ENCODE assay signal across 24 cellular contexts in the genomic region with DNA sequence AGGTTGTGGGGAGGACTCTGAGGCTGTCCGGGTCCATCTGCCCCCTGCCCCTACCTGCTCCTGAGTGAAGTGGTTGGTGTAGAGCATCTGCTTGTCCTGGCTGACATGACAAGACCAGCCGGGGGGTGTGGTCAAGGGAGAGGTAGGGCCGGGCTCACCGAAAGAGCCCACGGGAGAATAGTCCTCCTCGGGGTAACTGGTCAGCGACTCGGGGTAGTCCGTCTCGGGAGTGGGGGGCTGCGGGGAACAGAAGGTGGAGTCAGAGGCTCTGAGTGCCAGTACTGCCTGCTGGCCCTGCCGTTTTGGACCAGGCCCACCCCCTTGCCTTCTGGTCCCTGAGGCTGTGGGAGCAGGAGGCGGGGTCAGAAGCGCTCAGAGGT. TPM values are rescaled to one million over a fixed set of nuclear protein-coding genes. Genes with fewer than 3 reads are reported as not detected.
DNase-seq lines count a peak whose midpoint lies in the region; ATAC-seq and TF ChIP-seq lines count a peak whose summit lies in the region.
"Had no signal": no experiment of that assay in that cellular context is flagged by ENCODE, and none has a peak within 500 bp of the region (broad histone marks: within the 10 kb centered on the region; RNA-seq: fewer than 3 reads in every experiment).

No MANE protein-coding gene starts in this region.

- no peaks in the 10 kb centered on the region for H3K4me1 ChIP-seq in aorta (ENCODE audit: control insufficient read depth in 1 of 2, insufficient read depth in 2 of 2, low read length in 2 of 2)
- H3K4me1 ChIP-seq: gastrocnemius medialis had no signal

- H3K27me3 Mint-ChIP-seq in activated T-cell treated with anti-CD3 and anti-CD28 coated beads, Interleukin-2, amount 50 U/mL, for 24 hours: no peaks in the 10 kb centered on the region
- H3K27me3 Mint-ChIP-seq in chondrocyte (ENCODE audit: low read depth): no peaks in the 10 kb centered on the region
- no peaks in the 10 kb centered on the region for H3K27me3 Mint-ChIP-seq in naive thymus-derived CD8-positive, alpha-beta T cell
- no peaks in the 10 kb centered on the region for H3K27me3 Mint-ChIP-seq in activated CD8-positive, alpha-beta memory T cell treated with anti-CD3 and anti-CD28 coated beads, Interleukin-2, amount 10 ng/mL, durations not matched to agents 7 days and 5 days
- H3K27me3 Mint-ChIP-seq: activated CD4-positive, alpha-beta T cell treated with anti-CD3 and anti-CD28 coated beads, Interleukin-2, amount 10 ng/mL, durations not matched to agents 24 days and 14 days; central memory CD8-positive, alpha-beta T cell; IgD-negative memory B cell; naive thymus-derived CD4-positive, alpha-beta T cell; stimulated activated naive CD8-positive, alpha-beta T cell treated with anti-CD3 and anti-CD28 coated beads, Interleukin-15, Interleukin-2, amounts not matched to agents 100 ng/mL and 50 ng/mL, for 24 hours had no signal

- H3K36me3 Mint-ChIP-seq in activated T-cell treated with anti-CD3 and anti-CD28 coated beads, Interleukin-2, amount 50 U/mL, for 24 hours (ENCODE audit: low read depth): peaks cover 84% of the 10 kb centered on the region
- H3K36me3 Mint-ChIP-seq in chondrocyte (ENCODE audit: low read depth): peaks cover 3% of the 10 kb centered on the region
- H3K36me3 Mint-ChIP-seq in naive thymus-derived CD8-positive, alpha-beta T cell: peaks cover 0 to 61% (median 10%) of the 10 kb centered on the region in 3 donors
- peaks cover 33% of the 10 kb centered on the region for H3K36me3 Mint-ChIP-seq in activated CD8-positive, alpha-beta memory T cell treated with anti-CD3 and anti-CD28 coated beads, Interleukin-2, amount 10 ng/mL, durations not matched to agents 7 days and 5 days

- WGBS in aorta, 2 donors: 51 to 57% methylated on average over 14 of the region's 14 CpGs

- H3K27ac ChIP-seq in aorta (ENCODE audit: low read depth in 1 of 2, low read length in 2 of 2) (no peak overlapping the region), caudate nucleus (ENCODE audit: low read depth, low read length) (no peak overlapping the region)
- H3K27ac ChIP-seq: esophagus muscularis mucosa, gastrocnemius medialis had no signal

- peak overlapping the region; percentile 30 for H3K27ac Mint-ChIP-seq in activated T-cell treated with anti-CD3 and anti-CD28 coated beads, Interleukin-2, amount 50 U/mL, for 24 hours
- H3K27ac Mint-ChIP-seq in chondrocyte (ENCODE audit: unreplicated experiment): no peak overlapping the region
- peak overlapping the region in 7 of 10 donors; percentile 47 to 81 (median 66) for H3K27ac Mint-ChIP-seq in naive thymus-derived CD8-positive, alpha-beta T cell
- H3K27ac Mint-ChIP-seq in activated CD8-positive, alpha-beta memory T cell treated with anti-CD3 and anti-CD28 coated beads, Interleukin-2, amount 10 ng/mL, durations not matched to agents 7 days and 5 days: no peak overlapping the region
- H3K27ac Mint-ChIP-seq: activated CD4-positive, alpha-beta T cell treated with anti-CD3 and anti-CD28 coated beads, Interleukin-2, amount 10 ng/mL, durations not matched to agents 24 days and 14 days; stimulated activated naive CD8-positive, alpha-beta T cell treated with anti-CD3 and anti-CD28 coated beads, Interleukin-15, Interleukin-2, amounts not matched to agents 100 ng/mL and 50 ng/mL, for 24 hours had no signal

- no peaks in the 10 kb centered on the region for H3K27me3 ChIP-seq in aorta (ENCODE audit: control insufficient read depth in 1 of 2, insufficient read depth in 2 of 2, low read length in 1 of 2)
- H3K27me3 ChIP-seq: upper lobe of left lung had no signal

- ATAC-seq in naive thymus-derived CD8-positive, alpha-beta T cell: no peak
- ATAC-seq in aorta (ENCODE audit: low FRiP score): peak; percentile 29
- ATAC-seq in activated CD8-positive, alpha-beta memory T cell treated with anti-CD3 and anti-CD28 coated beads, Interleukin-2, amount 10 ng/mL, durations not matched to agents 7 days and 5 days: no peak
- ATAC-seq: gastrocnemius medialis; naive thymus-derived CD4-positive, alpha-beta T cell; Right ventricle myocardium inferior had no signal

- CTCF ChIA-PET in activated CD8-positive, alpha-beta memory T cell treated with anti-CD3 and anti-CD28 coated beads, Interleukin-2, amount 10 ng/mL, durations not matched to agents 7 days and 5 days (lab: Charles Lee): interaction anchor here (2.5 kb wide), 1 partner anchor 11 kb away, joined by 11 read pairs; no protein-coding TSS in a partner anchor

- TF ChIP-seq CTCF in chondrocyte (IDR thresholded peaks at IDR 0.05): no peak

- DNase-seq in activated T-cell treated with anti-CD3 and anti-CD28 coated beads, Interleukin-2, amount 50 U/mL, for 24 hours: no peak
- DNase-seq in activated T-cell treated with anti-CD3 and anti-CD28 coated beads, Interleukin-2, amount 50 U/mL, for 1 hour: no peak
- peak; percentile 84 for DNase-seq in chondrocyte (ENCODE audit: low spot score)
- DNase-seq in naive thymus-derived CD8-positive, alpha-beta T cell: peak in 1 of 10 donors; percentile 60
- peak in 1 of 2 donors; percentile 65 for DNase-seq in aorta
- DNase-seq in T-helper 9 cell: no peak
- DNase-seq in caudate nucleus (lab: John Stamatoyannopoulos, UW): no peak
- no peak for DNase-seq in activated CD8-positive, alpha-beta memory T cell treated with anti-CD3 and anti-CD28 coated beads, Interleukin-2, amount 10 ng/mL, durations not matched to agents 7 days and 5 days
- DNase-seq: activated CD4-positive, alpha-beta T cell treated with anti-CD3 and anti-CD28 coated beads, Interleukin-2, amount 10 ng/mL, durations not matched to agents 24 days and 14 days; activated gamma-delta T cell treated with Interleukin-2 at 50 U/mL for 16 hours; effector CD4-positive, alpha-beta T cell; gastrocnemius medialis; HCEC 1CT; MM.1S; naive thymus-derived CD4-positive, alpha-beta T cell; NCI-H526 treated with DMSO at 0.1 percent for 48 hours; stimulated activated CD4-positive, alpha-beta T cell treated with anti-CD3 and anti-CD28 coated beads, Interleukin-1b, Interleukin-23, amount 100 ng/mL, for 48 hours; SW 1271 had no signal

- H3K9me3 Mint-ChIP-seq in activated T-cell treated with anti-CD3 and anti-CD28 coated beads, Interleukin-2, amount 50 U/mL, for 24 hours: no peaks in the 10 kb centered on the region
- H3K9me3 Mint-ChIP-seq in chondrocyte (ENCODE audit: low read depth): no peaks in the 10 kb centered on the region
- no peaks in the 10 kb centered on the region for H3K9me3 Mint-ChIP-seq in naive thymus-derived CD8-positive, alpha-beta T cell
- no peaks in the 10 kb centered on the region for H3K9me3 Mint-ChIP-seq in activated CD8-positive, alpha-beta memory T cell treated with anti-CD3 and anti-CD28 coated beads, Interleukin-2, amount 10 ng/mL, durations not matched to agents 7 days and 5 days (ENCODE audit: low read depth)
- H3K9me3 Mint-ChIP-seq: activated CD4-positive, alpha-beta T cell treated with anti-CD3 and anti-CD28 coated beads, Interleukin-2, amount 10 ng/mL, durations not matched to agents 24 days and 14 days; central memory CD8-positive, alpha-beta T cell; IgD-negative memory B cell; naive thymus-derived CD4-positive, alpha-beta T cell; stimulated activated naive CD8-positive, alpha-beta T cell treated with anti-CD3 and anti-CD28 coated beads, Interleukin-15, Interleukin-2, amounts not matched to agents 100 ng/mL and 50 ng/mL, for 24 hours had no signal

- H3K4me3 Mint-ChIP-seq in activated T-cell treated with anti-CD3 and anti-CD28 coated beads, Interleukin-2, amount 50 U/mL, for 24 hours: no peak overlapping the region
- H3K4me3 Mint-ChIP-seq in chondrocyte (ENCODE audit: unreplicated experiment): no peak overlapping the region
- H3K4me3 Mint-ChIP-seq in naive thymus-derived CD8-positive, alpha-beta T cell: peak overlapping the region in 1 of 10 donors; percentile 38
- H3K4me3 Mint-ChIP-seq in activated CD8-positive, alpha-beta memory T cell treated with anti-CD3 and anti-CD28 coated beads, Interleukin-2, amount 10 ng/mL, durations not matched to agents 7 days and 5 days: no peak overlapping the region
- H3K4me3 Mint-ChIP-seq: activated CD4-positive, alpha-beta T cell treated with anti-CD3 and anti-CD28 coated beads, Interleukin-2, amount 10 ng/mL, durations not matched to agents 24 days and 14 days; central memory CD8-positive, alpha-beta T cell; naive thymus-derived CD4-positive, alpha-beta T cell; stimulated activated naive CD8-positive, alpha-beta T cell treated with anti-CD3 and anti-CD28 coated beads, Interleukin-15, Interleukin-2, amounts not matched to agents 100 ng/mL and 50 ng/mL, for 24 hours had no signal

- H3K4me3 ChIP-seq in aorta (ENCODE audit: low read length in 2 of 2): no peak overlapping the region

- no peaks in the 10 kb centered on the region for H3K36me3 ChIP-seq in aorta (ENCODE audit: control insufficient read depth in 1 of 2, insufficient read depth in 2 of 2, low read length in 1 of 2)

- intact Hi-C loops in aorta (cut with DNase I): no loop called here

- H3K4me1 Mint-ChIP-seq in activated T-cell treated with anti-CD3 and anti-CD28 coated beads, Interleukin-2, amount 50 U/mL, for 24 hours (ENCODE audit: low read depth): peaks cover 29% of the 10 kb centered on the region
- H3K4me1 Mint-ChIP-seq in chondrocyte (ENCODE audit: low read depth): no peaks in the 10 kb centered on the region
- H3K4me1 Mint-ChIP-seq in naive thymus-derived CD8-positive, alpha-beta T cell: peaks cover 20 to 41% (median 31%) of the 10 kb centered on the region in 4 donors
- H3K4me1 Mint-ChIP-seq in activated CD8-positive, alpha-beta memory T cell treated with anti-CD3 and anti-CD28 coated beads, Interleukin-2, amount 10 ng/mL, durations not matched to agents 7 days and 5 days: peaks cover 26% of the 10 kb centered on the region

- POLR2A ChIA-PET in naive thymus-derived CD8-positive, alpha-beta T cell (lab: Charles Lee): no interaction called here

- no peaks in the 10 kb centered on the region for H3K9me3 ChIP-seq in aorta (ENCODE audit: control insufficient read depth, low read length)
- H3K9me3 ChIP-seq: esophagus muscularis mucosa, gastrocnemius medialis, upper lobe of left lung had no signal

RNA-seq across cellular contexts. Expression of a gene that starts 27.8 kb away (rescaled TPM):
- total RNA-seq in chondrocyte (1.5 to 2.7 TPM (median 2.0 TPM) in 3 replicates), aorta (10 to 100 TPM; 17.8 to 41.0 TPM)
- 100 to 1,000 TPM; 101 to 102 TPM for total RNA-seq in naive thymus-derived CD8-positive, alpha-beta T cell
- polyA plus RNA-seq in naive thymus-derived CD8-positive, alpha-beta T cell: 10 to 100 TPM; 17.3 to 31.1 (median 19.8) TPM
- 1 to 10 TPM; 5.4 to 9.4 TPM for polyA plus RNA-seq in aorta
- total RNA-seq in activated CD8-positive, alpha-beta memory T cell treated with anti-CD3 and anti-CD28 coated beads, Interleukin-2, amount 10 ng/mL, durations not matched to agents 7 days and 5 days: 100 to 1,000 TPM in 1 of 2 experiments, 10 to 100 TPM in 1; 79.5 to 104 TPM

Comparison
In these comparisons a context has a peak if more than half of its experiments do, and no peak if none do; other contexts are left out.
1. H3K27ac Mint-ChIP-seq: peak in activated T-cell treated with anti-CD3 and anti-CD28 coated beads, Interleukin-2, amount 50 U/mL, for 24 hours (single experiment) and naive thymus-derived CD8-positive, alpha-beta T cell (7 of 10); none in chondrocyte (single experiment) and activated CD8-positive, alpha-beta memory T cell treated with anti-CD3 and anti-CD28 coated beads, Interleukin-2, amount 10 ng/mL, durations not matched to agents 7 days and 5 days (single experiment).